In the genomic region with DNA sequence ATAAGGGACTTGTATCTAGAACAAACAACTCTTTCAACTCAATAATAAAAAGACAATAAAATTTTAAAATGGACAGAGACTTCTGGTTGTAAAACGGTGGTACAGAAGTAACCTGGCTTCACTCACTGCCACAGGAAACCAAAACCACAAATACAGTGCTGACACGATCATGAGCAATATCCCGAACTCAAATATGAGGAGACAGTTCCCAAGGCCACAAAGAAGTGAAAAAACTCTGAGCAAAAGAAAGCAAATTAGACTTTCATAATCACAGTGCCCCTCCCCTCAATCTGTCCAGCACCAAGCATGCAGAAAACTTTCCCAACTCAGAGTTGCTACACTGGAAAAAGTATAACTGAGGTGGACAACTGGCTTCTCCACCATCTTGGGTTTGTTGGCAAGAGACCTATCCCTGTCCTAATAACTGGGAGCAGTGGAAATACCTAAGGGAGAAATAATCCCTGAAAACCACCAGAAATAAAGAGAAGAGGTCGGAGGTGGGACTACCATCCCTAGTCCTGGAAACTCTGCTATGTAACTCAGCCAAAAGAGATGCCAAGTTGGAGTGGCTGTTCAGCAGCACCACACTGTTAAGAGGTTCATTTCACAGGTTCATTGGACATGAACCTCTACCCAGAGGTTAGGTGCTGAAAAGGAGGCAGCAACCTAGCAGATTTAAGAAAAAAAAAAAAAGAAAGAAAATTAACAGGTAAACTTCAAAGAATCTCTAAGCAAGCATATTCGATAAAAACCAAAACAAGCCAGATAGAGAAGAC, we compare ENCODE assay signal across 8 cellular contexts. TPM values are rescaled to one million over a fixed set of nuclear protein-coding genes. Genes with fewer than 3 reads are reported as not detected.
A peak's percentile ranks its signal among the peaks of the same experiment; 100 is the strongest.
DNase-seq lines count a peak whose midpoint lies in the region; ATAC-seq and TF ChIP-seq lines count a peak whose summit lies in the region.

No MANE protein-coding gene starts in this region.

- no peaks in the 10 kb centered on the region for H3K27me3 Mint-ChIP-seq in T-cell

- POLR2A ChIA-PET in T-cell (lab: Charles Lee): no interaction called here

- peak overlapping the region; percentile 42 for H3K4me3 ChIP-seq in ACC112 (ENCODE audit: low read depth, low read length)
- H3K4me3 ChIP-seq in foreskin fibroblast (ENCODE audit: low read depth in 1 of 2, low read length in 2 of 2): no peak overlapping the region
- H3K4me3 ChIP-seq in testis: no peak overlapping the region

- CTCF ChIA-PET in T-cell (lab: Charles Lee): interaction anchor here in 1 of 2 donors (0.8 kb wide), 1 partner anchor 727 kb away, joined by 3 read pairs; no protein-coding TSS in a partner anchor

- TF ChIP-seq CTCF in foreskin fibroblast (IDR thresholded peaks at IDR 0.05; ENCODE audit: low read depth, low read length) (no peak), testis (IDR thresholded peaks at IDR 0.05) (no peak)

- H3K36me3 Mint-ChIP-seq in T-cell: peaks cover 36% of the 10 kb centered on the region

- H3K27ac Mint-ChIP-seq in T-cell: peak overlapping the region in 1 of 2 donors; percentile 26

- no peaks in the 10 kb centered on the region for H3K27me3 ChIP-seq in ACC112 (ENCODE audit: insufficient read depth, low read length)
- H3K27me3 ChIP-seq in testis: no peaks in the 10 kb centered on the region

- H3K36me3 ChIP-seq in ACC112 (ENCODE audit: insufficient read depth, low read length): peaks cover 13% of the 10 kb centered on the region
- H3K36me3 ChIP-seq in testis (ENCODE audit: low read depth, missing control alignments): no peaks in the 10 kb centered on the region

- no peak for TF ChIP-seq POLR2A in testis (IDR thresholded peaks at IDR 0.05)

- 79 to 82% methylated on average over 5 of the region's 5 CpGs for WGBS in testis, 2 donors

- peaks cover 89% of the 10 kb centered on the region for H3K79me2 ChIP-seq in ACC112 (ENCODE audit: control insufficient read depth, insufficient read depth, low read length, unreplicated experiment)

- DNase-seq in T-cell (peak in 1 of 34 experiments; percentile 8), foreskin fibroblast (peak; percentile 82 to 85), testis (no peak), NCI-H2029 (lab: John Stamatoyannopoulos, UW) (no peak)
- DNase-seq in activated CD4-positive, CD25-positive, alpha-beta regulatory T cell (lab: John Stamatoyannopoulos, UW): no peak

- peak overlapping the region; percentile 7 to 64 (median 57) for H3K4me3 Mint-ChIP-seq in T-cell

- H3K27ac ChIP-seq in ACC112 (ENCODE audit: low read depth, low read length): peak overlapping the region; percentile 81
- no peak overlapping the region for H3K27ac ChIP-seq in testis

- peaks cover 15 to 19% (median 16%) of the 10 kb centered on the region in 3 donors for H3K9me3 Mint-ChIP-seq in T-cell

- H2AFZ ChIP-seq in ACC112 (ENCODE audit: low read length, unreplicated experiment): no peak overlapping the region

- ATAC-seq in GM18517 (IDR thresholded peaks at IDR 0.05; ENCODE audit: unreplicated experiment) (peak; percentile 72), HG03342 (IDR thresholded peaks at IDR 0.05; ENCODE audit: unreplicated experiment) (peak; percentile 70), T-cell (replicated peaks in 1 of 4) (peak; percentile 45 to 71 (median 54))

- peaks cover 48 to 62% (median 57%) of the 10 kb centered on the region in 3 donors for H3K4me1 Mint-ChIP-seq in T-cell

- intact Hi-C loops in testis (cut with DNase I; ENCODE audit: low total_unique reads): no loop called here

- H3K4me1 ChIP-seq in ACC112 (ENCODE audit: control insufficient read depth, insufficient read depth, low read length, unreplicated experiment) (peaks cover 50% of the 10 kb centered on the region), testis (peaks cover 19% of the 10 kb centered on the region)

- no peaks in the 10 kb centered on the region for H3K9me3 ChIP-seq in testis

RNA-seq across cellular contexts. Expression of a gene that starts 55.5 kb away (rescaled TPM):
- total RNA-seq in T-cell (10 to 100 TPM; 18.0 to 27.6 (median 22.1) TPM), testis (10 to 100 TPM; 48.8 to 56.8 TPM)
- 11.1 TPM for polyA plus RNA-seq in testis (ENCODE audit: insufficient read depth, low read depth, low replicate concordance)

Comparison
In these comparisons a context has a peak if more than half of its experiments do, and no peak if none do; other contexts are left out.
1. DNase-seq: peak in foreskin fibroblast (2 of 2); none in testis (single experiment), NCI-H2029 (single experiment) and activated CD4-positive, CD25-positive, alpha-beta regulatory T cell (0 of 4).
2. Peak in every context shown above with its lines, with median percentiles within 50 percentile points of each other: ATAC-seq.